In genomic region chr12:76029982-76030377, GRCh38 we compare ENCODE assay signal across 1 cellular context.
A peak's percentile ranks its signal among the peaks of the same experiment; 100 is the strongest.
TF ChIP-seq lines count a peak whose summit lies in the region.

No MANE protein-coding gene starts in this region.

TF ChIP-seq in HepG2, 621 proteins besides CTCF, POLR2A, EP300 and RAD21 (continued from another document and continues in another):
- TF ChIP-seq SKIL (CRISPR knock-in tag; IDR thresholded peaks at IDR 0.05; ENCODE audit: borderline replicate concordance) (no peak), ZNF629 (CRISPR knock-in tag; conservative IDR thresholded peaks at IDR 0.05) (no peak), EZH2 (conservative IDR thresholded peaks at IDR 0.05; ENCODE audit: low read depth, low read length) (no peak), ZNF841 (CRISPR knock-in tag; IDR thresholded peaks at IDR 0.05; ENCODE audit: borderline replicate concordance) (no peak), RNF2 (conservative IDR thresholded peaks at IDR 0.05; ENCODE audit: low read depth) (no peak), ZNF235 (CRISPR knock-in tag; IDR thresholded peaks at IDR 0.05; ENCODE audit: borderline replicate concordance) (no peak), ZNF282 (IDR thresholded peaks at IDR 0.05; ENCODE audit: partially characterized antibody) (no peak), ZNF24 (IDR thresholded peaks at IDR 0.05) (no peak), TBL1XR1 (IDR thresholded peaks at IDR 0.05; ENCODE audit: borderline replicate concordance, low read length, partially characterized antibody) (no peak), RFX3 (CRISPR knock-in tag; IDR thresholded peaks at IDR 0.05) (no peak), BATF2 (CRISPR knock-in tag; IDR thresholded peaks at IDR 0.05) (no peak), FLYWCH1 (CRISPR knock-in tag; IDR thresholded peaks at IDR 0.05) (no peak), SOX5 (CRISPR knock-in tag; IDR thresholded peaks at IDR 0.05; ENCODE audit: borderline replicate concordance) (no peak), ZNF207 (IDR thresholded peaks at IDR 0.05; ENCODE audit: borderline replicate concordance) (no peak), ZNF773 (CRISPR knock-in tag; IDR thresholded peaks at IDR 0.05; ENCODE audit: borderline replicate concordance) (no peak), AGO1 (IDR thresholded peaks at IDR 0.05; ENCODE audit: low read depth, low read length, poor library complexity, severe bottlenecking) (no peak), CBX1 (IDR thresholded peaks at IDR 0.05; ENCODE audit: low read depth) (no peak), ZNF747 (CRISPR knock-in tag; IDR thresholded peaks at IDR 0.05; ENCODE audit: borderline replicate concordance) (no peak), SKI (IDR thresholded peaks at IDR 0.05; ENCODE audit: partially characterized antibody) (no peak), ZNF775 (CRISPR knock-in tag; IDR thresholded peaks at IDR 0.05; ENCODE audit: borderline replicate concordance) (no peak), ARNTL (CRISPR knock-in tag; IDR thresholded peaks at IDR 0.05) (peak; percentile 17; the same call in 1 of the 2 replicates), ZXDC (CRISPR knock-in tag; IDR thresholded peaks at IDR 0.05) (no peak), NRL (CRISPR knock-in tag; IDR thresholded peaks at IDR 0.05; ENCODE audit: borderline replicate concordance) (no peak), ZNF7 (CRISPR knock-in tag; IDR thresholded peaks at IDR 0.05) (no peak), PCBP2 (optimal IDR thresholded peaks at IDR 0.05; ENCODE audit: low read depth, low read length, poor library complexity, severe bottlenecking) (no peak), PBX2 (CRISPR knock-in tag; IDR thresholded peaks at IDR 0.05) (no peak), ZIK1 (CRISPR knock-in tag; IDR thresholded peaks at IDR 0.05; ENCODE audit: borderline replicate concordance, low read depth) (no peak), IKZF5 (CRISPR knock-in tag; IDR thresholded peaks at IDR 0.05) (no peak), ZBTB46 (CRISPR knock-in tag; IDR thresholded peaks at IDR 0.05; ENCODE audit: borderline replicate concordance) (no peak), MIER3 (CRISPR knock-in tag; IDR thresholded peaks at IDR 0.05; ENCODE audit: borderline replicate concordance) (no peak), HMGXB3 (CRISPR knock-in tag; IDR thresholded peaks at IDR 0.05; ENCODE audit: borderline replicate concordance) (no peak), ZNF776 (CRISPR knock-in tag; IDR thresholded peaks at IDR 0.05) (peak; percentile 28; the same call in 1 of the 2 replicates)
- TF ChIP-seq, protein P1, sequence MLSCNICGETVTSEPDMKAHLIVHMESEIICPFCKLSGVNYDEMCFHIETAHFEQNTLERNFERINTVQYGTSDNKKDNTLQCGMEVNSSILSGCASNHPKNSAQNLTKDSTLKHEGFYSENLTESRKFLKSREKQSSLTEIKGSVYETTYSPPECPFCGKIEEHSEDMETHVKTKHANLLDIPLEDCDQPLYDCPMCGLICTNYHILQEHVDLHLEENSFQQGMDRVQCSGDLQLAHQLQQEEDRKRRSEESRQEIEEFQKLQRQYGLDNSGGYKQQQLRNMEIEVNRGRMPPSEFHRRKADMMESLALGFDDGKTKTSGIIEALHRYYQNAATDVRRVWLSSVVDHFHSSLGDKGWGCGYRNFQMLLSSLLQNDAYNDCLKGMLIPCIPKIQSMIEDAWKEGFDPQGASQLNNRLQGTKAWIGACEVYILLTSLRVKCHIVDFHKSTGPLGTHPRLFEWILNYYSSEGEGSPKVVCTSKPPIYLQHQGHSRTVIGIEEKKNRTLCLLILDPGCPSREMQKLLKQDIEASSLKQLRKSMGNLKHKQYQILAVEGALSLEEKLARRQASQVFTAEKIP (CRISPR knock-in tag; IDR thresholded peaks at IDR 0.05; ENCODE audit: borderline replicate concordance): no peak
- TF ChIP-seq, protein P2, sequence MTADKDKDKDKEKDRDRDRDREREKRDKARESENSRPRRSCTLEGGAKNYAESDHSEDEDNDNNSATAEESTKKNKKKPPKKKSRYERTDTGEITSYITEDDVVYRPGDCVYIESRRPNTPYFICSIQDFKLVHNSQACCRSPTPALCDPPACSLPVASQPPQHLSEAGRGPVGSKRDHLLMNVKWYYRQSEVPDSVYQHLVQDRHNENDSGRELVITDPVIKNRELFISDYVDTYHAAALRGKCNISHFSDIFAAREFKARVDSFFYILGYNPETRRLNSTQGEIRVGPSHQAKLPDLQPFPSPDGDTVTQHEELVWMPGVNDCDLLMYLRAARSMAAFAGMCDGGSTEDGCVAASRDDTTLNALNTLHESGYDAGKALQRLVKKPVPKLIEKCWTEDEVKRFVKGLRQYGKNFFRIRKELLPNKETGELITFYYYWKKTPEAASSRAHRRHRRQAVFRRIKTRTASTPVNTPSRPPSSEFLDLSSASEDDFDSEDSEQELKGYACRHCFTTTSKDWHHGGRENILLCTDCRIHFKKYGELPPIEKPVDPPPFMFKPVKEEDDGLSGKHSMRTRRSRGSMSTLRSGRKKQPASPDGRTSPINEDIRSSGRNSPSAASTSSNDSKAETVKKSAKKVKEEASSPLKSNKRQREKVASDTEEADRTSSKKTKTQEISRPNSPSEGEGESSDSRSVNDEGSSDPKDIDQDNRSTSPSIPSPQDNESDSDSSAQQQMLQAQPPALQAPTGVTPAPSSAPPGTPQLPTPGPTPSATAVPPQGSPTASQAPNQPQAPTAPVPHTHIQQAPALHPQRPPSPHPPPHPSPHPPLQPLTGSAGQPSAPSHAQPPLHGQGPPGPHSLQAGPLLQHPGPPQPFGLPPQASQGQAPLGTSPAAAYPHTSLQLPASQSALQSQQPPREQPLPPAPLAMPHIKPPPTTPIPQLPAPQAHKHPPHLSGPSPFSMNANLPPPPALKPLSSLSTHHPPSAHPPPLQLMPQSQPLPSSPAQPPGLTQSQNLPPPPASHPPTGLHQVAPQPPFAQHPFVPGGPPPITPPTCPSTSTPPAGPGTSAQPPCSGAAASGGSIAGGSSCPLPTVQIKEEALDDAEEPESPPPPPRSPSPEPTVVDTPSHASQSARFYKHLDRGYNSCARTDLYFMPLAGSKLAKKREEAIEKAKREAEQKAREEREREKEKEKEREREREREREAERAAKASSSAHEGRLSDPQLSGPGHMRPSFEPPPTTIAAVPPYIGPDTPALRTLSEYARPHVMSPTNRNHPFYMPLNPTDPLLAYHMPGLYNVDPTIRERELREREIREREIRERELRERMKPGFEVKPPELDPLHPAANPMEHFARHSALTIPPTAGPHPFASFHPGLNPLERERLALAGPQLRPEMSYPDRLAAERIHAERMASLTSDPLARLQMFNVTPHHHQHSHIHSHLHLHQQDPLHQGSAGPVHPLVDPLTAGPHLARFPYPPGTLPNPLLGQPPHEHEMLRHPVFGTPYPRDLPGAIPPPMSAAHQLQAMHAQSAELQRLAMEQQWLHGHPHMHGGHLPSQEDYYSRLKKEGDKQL (CRISPR knock-in tag; IDR thresholded peaks at IDR 0.05; ENCODE audit: low read depth): no peak
- TF ChIP-seq, protein P3, sequence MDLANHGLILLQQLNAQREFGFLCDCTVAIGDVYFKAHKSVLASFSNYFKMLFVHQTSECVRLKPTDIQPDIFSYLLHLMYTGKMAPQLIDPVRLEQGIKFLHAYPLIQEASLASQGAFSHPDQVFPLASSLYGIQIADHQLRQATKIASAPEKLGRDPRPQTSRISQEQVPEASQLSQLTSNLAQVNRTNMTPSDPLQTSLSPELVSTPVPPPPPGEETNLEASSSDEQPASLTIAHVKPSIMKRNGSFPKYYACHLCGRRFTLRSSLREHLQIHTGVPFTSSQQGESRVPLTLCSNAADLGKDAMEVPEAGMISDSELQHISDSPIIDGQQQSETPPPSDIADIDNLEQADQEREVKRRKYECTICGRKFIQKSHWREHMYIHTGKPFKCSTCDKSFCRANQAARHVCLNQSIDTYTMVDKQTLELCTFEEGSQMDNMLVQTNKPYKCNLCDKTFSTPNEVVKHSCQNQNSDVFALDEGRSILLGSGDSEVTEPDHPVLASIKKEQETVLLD (CRISPR knock-in tag; IDR thresholded peaks at IDR 0.05; ENCODE audit: low read depth): no peak
